ENCODE assay signal across 25 cellular contexts in genomic region chr4:163042306-163042705, GRCh38.
DNase-seq lines count a peak whose midpoint lies in the region; ATAC-seq and TF ChIP-seq lines count a peak whose summit lies in the region.
"Had no signal": no experiment of that assay in that cellular context is flagged by ENCODE, and none has a peak within 500 bp of the region (broad histone marks: within the 10 kb centered on the region; RNA-seq: fewer than 3 reads in every experiment).

No MANE protein-coding gene starts in this region.

- H3K27ac ChIP-seq in suprapubic skin = no peak overlapping the region
- H3K27ac ChIP-seq: PC-9, sigmoid colon, thyroid gland had no signal

- H3K27ac Mint-ChIP-seq in stimulated activated memory B cell treated with anti-CD40 and anti-IgM and Interleukin-4, amounts not matched to agents 10 μg/mL and 1 μg/mL and 100 μg/mL, for 72 hours = no peak overlapping the region
- H3K27ac Mint-ChIP-seq: CD4-positive, CD25-positive, alpha-beta regulatory T cell had no signal

- H3K36me3 Mint-ChIP-seq in stimulated activated memory B cell treated with anti-CD40 and anti-IgM and Interleukin-4, amounts not matched to agents 10 μg/mL and 1 μg/mL and 100 μg/mL, for 72 hours = peaks cover 6% of the 10 kb centered on the region
- H3K36me3 Mint-ChIP-seq: CD4-positive, CD25-positive, alpha-beta regulatory T cell had no signal

- DNase-seq in NCI-H82 treated with DMSO at 0.1 percent for 48 hours (lab: John Stamatoyannopoulos, UW; ENCODE audit: unreplicated experiment) = no peak
- no peak for DNase-seq in activated naive CD4-positive, alpha-beta T cell (lab: John Stamatoyannopoulos, UW)
- DNase-seq in suprapubic skin (ENCODE audit: low spot score in 2 of 2) = no peak
- DNase-seq: activated CD4-positive, alpha-beta T cell treated with anti-CD3 and anti-CD28 coated beads, Interleukin-2, amount 50 U/mL, for 4 hours; activated naive CD4-positive, alpha-beta T cell treated with Interleukin-2 at 50 U/mL for 16 hours; CD4-positive, CD25-positive, alpha-beta regulatory T cell; dermis blood vessel endothelial cell; DMS53; IMR-90; NCI-H1436; NCI-H2171; NCI-H774; PC-9; SIG-M5; sigmoid colon; stimulated activated naive CD4-positive, alpha-beta T cell; T-helper 1 cell; thyroid gland had no signal

- no peaks in the 10 kb centered on the region for H3K4me1 ChIP-seq in suprapubic skin
- H3K4me1 ChIP-seq: sigmoid colon, thyroid gland had no signal

- H3K36me3 ChIP-seq in suprapubic skin = no peaks in the 10 kb centered on the region
- H3K36me3 ChIP-seq: sigmoid colon, thyroid gland had no signal

- no peak for TF ChIP-seq CTCF in suprapubic skin (IDR thresholded peaks at IDR 0.05)

- 88% methylated on average over 3 of the region's 3 CpGs for WGBS in suprapubic skin

- H3K9me3 ChIP-seq in suprapubic skin = peaks cover 5% of the 10 kb centered on the region
- H3K9me3 ChIP-seq: sigmoid colon, thyroid gland had no signal

- H3K4me3 Mint-ChIP-seq in stimulated activated memory B cell treated with anti-CD40 and anti-IgM and Interleukin-4, amounts not matched to agents 10 μg/mL and 1 μg/mL and 100 μg/mL, for 72 hours = no peak overlapping the region

- H3K27me3 ChIP-seq in suprapubic skin = no peaks in the 10 kb centered on the region
- H3K27me3 ChIP-seq: sigmoid colon, thyroid gland had no signal

- H3K27me3 Mint-ChIP-seq in stimulated activated memory B cell treated with anti-CD40 and anti-IgM and Interleukin-4, amounts not matched to agents 10 μg/mL and 1 μg/mL and 100 μg/mL, for 72 hours = peaks cover 39% of the 10 kb centered on the region

- peak; percentile 72 for ATAC-seq in GM18873 (IDR thresholded peaks at IDR 0.05; ENCODE audit: low FRiP score, unreplicated experiment)
- ATAC-seq in GM21447 (IDR thresholded peaks at IDR 0.05; ENCODE audit: unreplicated experiment) = peak; percentile 77
- peak; percentile 54 for ATAC-seq in HG02973 (IDR thresholded peaks at IDR 0.05; ENCODE audit: unreplicated experiment)
- peak; percentile 78 for ATAC-seq in HG03460 (IDR thresholded peaks at IDR 0.05; ENCODE audit: unreplicated experiment)
- ATAC-seq in stimulated activated memory B cell treated with anti-CD40 and anti-IgM and Interleukin-4, amounts not matched to agents 10 μg/mL and 1 μg/mL and 100 μg/mL, for 72 hours = no peak
- ATAC-seq: GM12878 had no signal

- peaks cover 7% of the 10 kb centered on the region for H3K9me3 Mint-ChIP-seq in stimulated activated memory B cell treated with anti-CD40 and anti-IgM and Interleukin-4, amounts not matched to agents 10 μg/mL and 1 μg/mL and 100 μg/mL, for 72 hours

- TF ChIP-seq POLR2A in suprapubic skin (IDR thresholded peaks at IDR 0.05) = no peak

- TF ChIP-seq EP300 in suprapubic skin (IDR thresholded peaks at IDR 0.05) = no peak

- H3K4me1 Mint-ChIP-seq in stimulated activated memory B cell treated with anti-CD40 and anti-IgM and Interleukin-4, amounts not matched to agents 10 μg/mL and 1 μg/mL and 100 μg/mL, for 72 hours = no peaks in the 10 kb centered on the region
- H3K4me1 Mint-ChIP-seq: CD4-positive, CD25-positive, alpha-beta regulatory T cell had no signal

- H3K4me3 ChIP-seq in suprapubic skin = no peak overlapping the region
- H3K4me3 ChIP-seq: GM12878, lung, PC-9, sigmoid colon, thyroid gland had no signal
